ENCODE assay signal across 23 cellular contexts in genomic region chr2:120394764-120395163, GRCh38. TPM values are rescaled to one million over a fixed set of nuclear protein-coding genes. Genes with fewer than 3 reads are reported as not detected.
DNase-seq lines count a peak whose midpoint lies in the region; ATAC-seq, FAIRE-seq and TF ChIP-seq lines count a peak whose summit lies in the region.
"Had no signal": no experiment of that assay in that cellular context is flagged by ENCODE, and none has a peak within 500 bp of the region (broad histone marks: within the 10 kb centered on the region; RNA-seq: fewer than 3 reads in every experiment).

No MANE protein-coding gene starts in this region.

- FAIRE-seq in H1 (lab: Jason Lieb, UNC): no peak
- FAIRE-seq: D721Med had no signal

- no peak overlapping the region for H4K91ac ChIP-seq in H1 (replicated peaks; ENCODE audit: insufficient read length, low read length)

- DNase-seq in activated CD8-positive, alpha-beta memory T cell treated with anti-CD3 and anti-CD28 coated beads for 24 hours: peak; percentile 26
- no peak for DNase-seq in activated CD8-positive, alpha-beta memory T cell treated with anti-CD3 and anti-CD28 coated beads, Interleukin-2, amount 10 ng/mL, durations not matched to agents 7 days and 5 days
- DNase-seq in CD14-positive monocyte (ENCODE audit: low spot score) (peak; percentile 33), H1 (ENCODE audit: low read depth in 1 of 2, low spot score in 2 of 2) (no peak), posterior vena cava (ENCODE audit: low spot score) (peak; percentile 54), posterior cingulate gyrus (no peak)
- DNase-seq in activated CD4-positive, alpha-beta T cell treated with anti-CD3 and anti-CD28 coated beads for 4 hours: no peak
- DNase-seq: DMS53, EL, GF-D8, GOT3, Karpas-422, NCI-H1694 treated with DMSO at 0.1 percent for 48 hours, NCI-H2081 treated with DMSO at 0.1 percent for 48 hours, NCI-H2171 treated with DMSO at 0.1 percent for 48 hours, NCI-H446, NCI-H526 had no signal

- no peak overlapping the region for H2BK12ac ChIP-seq in H1 (ENCODE audit: low read depth, low read length)

- H3K27me3 ChIP-seq in H1 (replicated peaks in 1 of 4; ENCODE audit: control insufficient read depth in 3 of 4, extremely low read depth in 1 of 4, insufficient read depth in 3 of 4, low read length in 3 of 4): peaks cover 0 to 3% (median 0%) of the 10 kb centered on the region in 4 experiments; a peak in 4 of 7 replicates
- H3K27me3 ChIP-seq: Peyer's patch had no signal

- 88% methylated on average over 7 of the region's 8 CpGs; no CpG with 5 or more reads in 1 of the 2 experiments for WGBS in H1 (ENCODE audit: extremely low coverage in 1 of 2, insufficient coverage in 1 of 2, insufficient read length in 1 of 2, insufficient replicate concordance in 2 of 2, low coverage in 1 of 2, low lambda C conversion rate in 2 of 2, missing lambda C conversion rate in 1 of 2), 2 experiments

- H3K36me3 Mint-ChIP-seq in activated CD8-positive, alpha-beta memory T cell treated with anti-CD3 and anti-CD28 coated beads, Interleukin-2, amount 10 ng/mL, durations not matched to agents 7 days and 5 days: no peaks in the 10 kb centered on the region
- H3K36me3 Mint-ChIP-seq in CD14-positive monocyte: no peaks in the 10 kb centered on the region

- no peaks in the 10 kb centered on the region for H3K23me2 ChIP-seq in H1 (ENCODE audit: low read depth, low read length)

- CTCF ChIA-PET in activated CD8-positive, alpha-beta memory T cell treated with anti-CD3 and anti-CD28 coated beads, Interleukin-2, amount 10 ng/mL, durations not matched to agents 7 days and 5 days (lab: Charles Lee): interaction anchor here (1.7 kb wide), 1 partner anchor 82 kb away, joined by 5 read pairs; no protein-coding TSS in a partner anchor
- CTCF ChIA-PET in H1 (lab: Charles Lee; ENCODE audit: partially characterized antibody): interaction anchor here (0.7 to 4.0 kb wide), 8 partner anchors 9 to 286 kb away, joined by 3 to 19 read pairs (median 5); no protein-coding TSS in a partner anchor

- H3K4me1 Mint-ChIP-seq in activated CD8-positive, alpha-beta memory T cell treated with anti-CD3 and anti-CD28 coated beads, Interleukin-2, amount 10 ng/mL, durations not matched to agents 7 days and 5 days: no peaks in the 10 kb centered on the region
- H3K4me1 Mint-ChIP-seq in CD14-positive monocyte: no peaks in the 10 kb centered on the region

- no peak overlapping the region for H3K56ac ChIP-seq in H1 (replicated peaks; ENCODE audit: insufficient read length, low read depth, low read length)

- no peak overlapping the region for H2AK5ac ChIP-seq in H1 (ENCODE audit: low read depth, low read length)

- TF ChIP-seq CTCF in CD14-positive monocyte (IDR thresholded peaks at IDR 0.05): no peak
- no peak for TF ChIP-seq CTCF in H1 (IDR thresholded peaks at IDR 0.05; ENCODE audit: control extremely low read depth in 1 of 3, insufficient read depth in 1 of 3, low read depth in 1 of 3, low read length in 3 of 3)

- no peak overlapping the region for H3K9ac ChIP-seq in H1 (replicated peaks in 1 of 4; ENCODE audit: extremely low read depth in 1 of 4, low read depth in 3 of 4, low read length in 3 of 4)

- no peak overlapping the region for H2AFZ ChIP-seq in H1 (ENCODE audit: low read length)

- no peak overlapping the region for H3K4me2 ChIP-seq in H1 (ENCODE audit: insufficient read depth in 1 of 2, low read depth in 2 of 2, low read length in 2 of 2)

- no peak overlapping the region for H3K4me3 Mint-ChIP-seq in activated CD8-positive, alpha-beta memory T cell treated with anti-CD3 and anti-CD28 coated beads, Interleukin-2, amount 10 ng/mL, durations not matched to agents 7 days and 5 days
- no peak overlapping the region for H3K4me3 Mint-ChIP-seq in CD14-positive monocyte

- ATAC-seq in activated CD8-positive, alpha-beta memory T cell treated with anti-CD3 and anti-CD28 coated beads, Interleukin-2, amount 10 ng/mL, durations not matched to agents 7 days and 5 days: no peak
- no peak for ATAC-seq in HG02970 (IDR thresholded peaks at IDR 0.05; ENCODE audit: low FRiP score, unreplicated experiment)

- TF ChIP-seq RAD21 in H1 (IDR thresholded peaks at IDR 0.05 in 1 of 2, conservative IDR thresholded peaks at IDR 0.05 in 1 of 2; ENCODE audit: low read depth in 2 of 2, low read length in 2 of 2): no peak

- H4K5ac ChIP-seq in H1 (ENCODE audit: insufficient read length, low read depth, low read length): no peak overlapping the region

- no peak overlapping the region for H3K27ac Mint-ChIP-seq in activated CD8-positive, alpha-beta memory T cell treated with anti-CD3 and anti-CD28 coated beads, Interleukin-2, amount 10 ng/mL, durations not matched to agents 7 days and 5 days
- H3K27ac Mint-ChIP-seq in CD14-positive monocyte: no peak overlapping the region

- no peak overlapping the region for H3K27ac ChIP-seq in H1 (ENCODE audit: low read depth, low read length)
- H3K27ac ChIP-seq: 22Rv1, C4-2B, Peyer's patch had no signal

- no peak for TF ChIP-seq POLR2A in H1 (IDR thresholded peaks at IDR 0.05; ENCODE audit: control extremely low read depth in 1 of 2, low read depth in 2 of 2, low read length in 2 of 2)

- intact Hi-C loops in CD14-positive monocyte (cut with micrococcal nuclease): no loop called here
- intact Hi-C loops in posterior vena cava (cut with DNase I): no loop called here
- intact Hi-C loops in posterior cingulate gyrus (cut with DNase I): no loop called here

- no peak overlapping the region for H3K4ac ChIP-seq in H1 (replicated peaks; ENCODE audit: insufficient read length, low read depth, low read length)

- H3K9me3 ChIP-seq in H1 (ENCODE audit: insufficient read depth in 2 of 2, low read depth in 1 of 2, low read length in 1 of 2): no peaks in the 10 kb centered on the region
- H3K9me3 ChIP-seq: Peyer's patch had no signal

- no peak overlapping the region for H2BK15ac ChIP-seq in H1 (ENCODE audit: low read length)

- POLR2A ChIA-PET in H1 (lab: Charles Lee; ENCODE audit: partially characterized antibody): interaction anchor here (1.0 kb wide), 1 partner anchor 680 kb away, joined by 3 read pairs; no protein-coding TSS in a partner anchor

- H4K8ac ChIP-seq in H1 (ENCODE audit: extremely low read depth, insufficient read depth, low read length): no peak overlapping the region

- 0 out of 2 replicates have a peak overlapping the region, but pooled peaks have one; percentile 23 for H2BK20ac ChIP-seq in H1 (ENCODE audit: low read length)

- no peaks in the 10 kb centered on the region for H3K79me2 ChIP-seq in H1 (ENCODE audit: control insufficient read depth in 1 of 2, insufficient read depth in 2 of 2, low read length in 2 of 2)

- H3K14ac ChIP-seq in H1 (ENCODE audit: insufficient read length): no peak overlapping the region

- no peak overlapping the region for H2BK120ac ChIP-seq in H1 (replicated peaks; ENCODE audit: low read depth, low read length)

- H4K20me1 ChIP-seq in H1 (replicated peaks in 1 of 2; ENCODE audit: control insufficient read depth in 1 of 2, insufficient read depth in 2 of 2, low read length in 2 of 2): no peaks in the 10 kb centered on the region

- H3K23ac ChIP-seq in H1 (ENCODE audit: insufficient read length): no peak overlapping the region

- TF ChIP-seq EP300 in H1 (IDR thresholded peaks at IDR 0.05; ENCODE audit: borderline replicate concordance in 1 of 2, low read depth in 2 of 2, low read length in 2 of 2): no peak

- peaks cover 2% of the 10 kb centered on the region for H3K9me3 Mint-ChIP-seq in activated CD8-positive, alpha-beta memory T cell treated with anti-CD3 and anti-CD28 coated beads, Interleukin-2, amount 10 ng/mL, durations not matched to agents 7 days and 5 days (ENCODE audit: low read depth)
- peaks cover 0 to 7% (median 3%) of the 10 kb centered on the region in 7 donors for H3K9me3 Mint-ChIP-seq in CD14-positive monocyte

- no peak overlapping the region for H2BK5ac ChIP-seq in H1 (ENCODE audit: low read depth, low read length)

- H3K4me3 ChIP-seq in H1 (ENCODE audit: extremely low read depth in 1 of 4, insufficient read depth in 2 of 4, low read depth in 3 of 4, low read length in 4 of 4): no peak overlapping the region
- H3K4me3 ChIP-seq: Peyer's patch had no signal

- H3K18ac ChIP-seq in H1 (ENCODE audit: extremely low read depth, low read length): no peak overlapping the region; the same call in 1 of the 2 replicates

- H3K79me1 ChIP-seq in H1 (ENCODE audit: low read depth, low read length): no peaks in the 10 kb centered on the region

- H3K27me3 Mint-ChIP-seq in activated CD8-positive, alpha-beta memory T cell treated with anti-CD3 and anti-CD28 coated beads, Interleukin-2, amount 10 ng/mL, durations not matched to agents 7 days and 5 days: no peaks in the 10 kb centered on the region
- peaks cover 2 to 9% (median 3%) of the 10 kb centered on the region in 3 donors for H3K27me3 Mint-ChIP-seq in CD14-positive monocyte (ENCODE audit: low read depth in 3 of 3)

- no peaks in the 10 kb centered on the region for H3K36me3 ChIP-seq in H1 (ENCODE audit: control insufficient read depth in 2 of 4, insufficient read depth in 4 of 4, low read length in 3 of 4)
- H3K36me3 ChIP-seq: Peyer's patch had no signal

- H3K4me1 ChIP-seq in H1 (replicated peaks in 1 of 4; ENCODE audit: control insufficient read depth in 3 of 4, insufficient read depth in 4 of 4, low read length in 3 of 4): peaks cover 0 to 14% (median 0%) of the 10 kb centered on the region in 4 experiments; a peak in 3 of 7 replicates
- H3K4me1 ChIP-seq: Peyer's patch had no signal

TF ChIP-seq in H1, 55 proteins besides CTCF, POLR2A, EP300 and RAD21 (continues in another document):
- TF ChIP-seq GTF2F1 (IDR thresholded peaks at IDR 0.05; ENCODE audit: borderline replicate concordance, low read depth, low read length) (no peak), SIX5 (IDR thresholded peaks at IDR 0.05; ENCODE audit: low read depth, low read length) (no peak), CBX5 (IDR thresholded peaks at IDR 0.05; ENCODE audit: low read depth, low read length) (no peak), BRCA1 (IDR thresholded peaks at IDR 0.05; ENCODE audit: low read depth, low read length) (no peak), NANOG (IDR thresholded peaks at IDR 0.05; ENCODE audit: insufficient read depth, low read depth, low read length, poor library complexity, severe bottlenecking) (no peak), TCF12 (IDR thresholded peaks at IDR 0.05; ENCODE audit: low read depth, low read length) (no peak)

RNA-seq across cellular contexts. Expression of gene INHBB, which starts 48.8 kb away (rescaled TPM):
- not detected for total RNA-seq in activated CD8-positive, alpha-beta memory T cell treated with anti-CD3 and anti-CD28 coated beads, Interleukin-2, amount 10 ng/mL, durations not matched to agents 7 days and 5 days
- not detected for polyA plus RNA-seq in CD14-positive monocyte
- total RNA-seq in H1 (2021; fragmentation: NEBNext Ultra II Directional; extraction: Animal tissue kit (Norgen Biotek cat#: 25700)): 0.23 and 0.30 TPM in 2 replicates
- 0.24 and 0.32 TPM in 2 replicates for polyA plus RNA-seq in H1 (2011; rRNA removed)
- 0.25 TPM for polyA plus RNA-seq in H1 (2011; cell fraction: cytosol; rRNA removed)
- 0.44 TPM for polyA plus RNA-seq in H1 (2011; cell fraction: nucleus; rRNA removed)
- polyA plus RNA-seq in H1 (2012, experiment 1 of 2): 0.27 to 0.51 TPM (median 0.42 TPM) in 4 replicates
- 0.31 TPM for polyA plus RNA-seq in H1 (2012, experiment 2 of 2)
- 0.10 TPM for polyA plus RNA-seq in H1 (2013, experiment 1 of 2)
- 0.15 TPM for polyA plus RNA-seq in H1 (2013, experiment 2 of 2)
- 0.19 and 0.46 TPM in 2 replicates for polyA minus RNA-seq in H1 (2011; rRNA and poly(A)+ RNA removed)
- polyA minus RNA-seq in H1 (2011; cell fraction: cytosol; rRNA and poly(A)+ RNA removed): 0.44 TPM
- polyA minus RNA-seq in H1 (2011; cell fraction: nucleus; rRNA and poly(A)+ RNA removed): 0.50 TPM
- 1 to 10 TPM; 5.8 to 9.9 TPM for total RNA-seq in posterior vena cava
- total RNA-seq: OCI-LY7 had no signal

Comparison
In these comparisons a context has a peak if more than half of its experiments do, and no peak if none do; other contexts are left out.
1. DNase-seq: peak in activated CD8-positive, alpha-beta memory T cell treated with anti-CD3 and anti-CD28 coated beads for 24 hours (single experiment), CD14-positive monocyte (single experiment) and posterior vena cava (single experiment); none in activated CD8-positive, alpha-beta memory T cell treated with anti-CD3 and anti-CD28 coated beads, Interleukin-2, amount 10 ng/mL, durations not matched to agents 7 days and 5 days (single experiment), H1 (0 of 2), activated CD4-positive, alpha-beta T cell treated with anti-CD3 and anti-CD28 coated beads for 4 hours (0 of 2) and posterior cingulate gyrus (0 of 10).